8 cellular contexts compared by ENCODE assay signal in the genomic region with DNA sequence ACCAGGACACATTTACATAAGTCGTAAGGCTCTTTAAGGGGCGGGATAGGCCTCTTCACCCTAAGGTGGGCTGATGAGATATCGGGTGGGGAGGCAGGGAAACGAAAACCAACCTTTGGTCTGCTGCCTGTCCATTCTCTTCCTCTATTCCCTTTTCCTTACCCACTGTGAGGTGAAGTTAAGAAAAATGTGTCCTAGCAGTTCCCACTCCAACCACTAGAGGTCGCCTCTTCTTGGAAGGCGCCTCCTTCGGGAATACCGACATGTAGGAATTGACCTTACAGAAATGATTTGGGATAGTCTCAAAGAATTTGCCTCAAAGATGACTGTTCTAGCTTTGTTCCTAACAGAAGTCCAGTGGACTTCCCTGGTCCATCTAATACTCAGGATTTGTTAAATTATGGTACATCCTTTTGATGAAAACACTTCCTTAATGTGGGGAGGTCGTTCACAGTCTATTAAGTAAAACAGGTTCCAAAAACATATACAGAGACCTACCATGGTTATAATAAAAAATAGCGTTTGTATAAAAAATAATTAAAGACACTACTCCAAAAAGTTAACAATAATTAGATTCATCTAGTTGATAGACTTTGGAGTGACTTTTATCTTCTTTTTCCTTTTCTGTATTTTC. TPM values are rescaled to one million over a fixed set of nuclear protein-coding genes. Genes with fewer than 3 reads are reported as not detected.
DNase-seq lines count a peak whose midpoint lies in the region; ATAC-seq, FAIRE-seq and TF ChIP-seq lines count a peak whose summit lies in the region.

No MANE protein-coding gene starts in this region.

- H4K20me1 ChIP-seq in HepG2 (ENCODE audit: insufficient read depth, low read length) = no peaks in the 10 kb centered on the region

- WGBS in HepG2 (ENCODE audit: low lambda C conversion rate) = 16% methylated on average over 10 of the region's 10 CpGs

- no peaks in the 10 kb centered on the region for H3K27me3 ChIP-seq in CD8-positive, alpha-beta memory T cell (ENCODE audit: insufficient read depth, low read length, poor library complexity, severe bottlenecking)
- H3K27me3 ChIP-seq in HepG2 (ENCODE audit: control insufficient read depth in 1 of 2, insufficient read depth in 2 of 2, low read length in 2 of 2) = no peaks in the 10 kb centered on the region; a peak in 1 of 5 replicates
- no peaks in the 10 kb centered on the region for H3K27me3 ChIP-seq in CD4-positive, alpha-beta memory T cell (ENCODE audit: insufficient read depth, low read length)

- POLR2A ChIA-PET in CD8-positive, alpha-beta memory T cell (lab: Charles Lee) = no interaction called here
- POLR2A ChIA-PET in HepG2 (lab: Yijun Ruan, JAX) = no interaction called here
- POLR2A ChIA-PET in CD4-positive, alpha-beta memory T cell (lab: Charles Lee; ENCODE audit: partially characterized antibody) = interaction anchor here (0.5 to 1.5 kb wide), 4 partner anchors 15 to 86 kb away, joined by 3 to 5 read pairs (median 4); no protein-coding TSS in a partner anchor

- no peak overlapping the region for H3K9ac ChIP-seq in HepG2 (ENCODE audit: insufficient read depth, low read depth, low read length)

- intact Hi-C loops in HepG2 (cut with micrococcal nuclease; ENCODE audit: unreplicated experiment) = loop anchor here (1.0 kb wide), 1 partner anchor 32 kb away; no protein-coding TSS in a partner anchor
- intact Hi-C loops in CD4-positive, alpha-beta memory T cell (cut with micrococcal nuclease) = no loop called here

- FAIRE-seq in HepG2 (lab: Jason Lieb, UNC) = peak; percentile 86

- no peaks in the 10 kb centered on the region for H3K27me3 Mint-ChIP-seq in CD8-positive, alpha-beta memory T cell
- no peaks in the 10 kb centered on the region for H3K27me3 Mint-ChIP-seq in CD4-positive, alpha-beta memory T cell

- peaks cover 35% of the 10 kb centered on the region for H3K4me1 ChIP-seq in CD8-positive, alpha-beta memory T cell (ENCODE audit: insufficient read depth, low read length)
- no peaks in the 10 kb centered on the region for H3K4me1 ChIP-seq in HepG2 (ENCODE audit: insufficient read depth, low read length)
- H3K4me1 ChIP-seq in CD4-positive, alpha-beta memory T cell (ENCODE audit: insufficient read depth, low read length) = peaks cover 42% of the 10 kb centered on the region

- no peaks in the 10 kb centered on the region for H3K79me2 ChIP-seq in HepG2 (ENCODE audit: insufficient read depth, low read length)

- TF ChIP-seq CTCF in GM13976 (IDR thresholded peaks at IDR 0.05; ENCODE audit: borderline replicate concordance, control extremely low read depth, extremely low read depth, insufficient read depth, missing control alignments) (peak; percentile 80), cardiac fibroblast (IDR thresholded peaks at IDR 0.05; ENCODE audit: low read depth, low read length) (peak; percentile 98), HepG2 (CRISPR knock-in tag; IDR thresholded peaks at IDR 0.05) (peak; percentile 79)

- CTCF ChIA-PET in CD8-positive, alpha-beta memory T cell (lab: Charles Lee) = interaction anchor here (0.9 to 5.4 kb wide), 9 partner anchors 10 to 201 kb away, joined by 3 to 33 read pairs (median 5); a partner anchor contains a TSS
- CTCF ChIA-PET in HepG2 (lab: Yijun Ruan, JAX; ENCODE audit: low intra/inter-chr PET ratio, low total read pairs) = no interaction called here
- CTCF ChIA-PET in CD4-positive, alpha-beta memory T cell (lab: Charles Lee; ENCODE audit: partially characterized antibody) = interaction anchor here (0.6 to 10.2 kb wide), 20 partner anchors 9 to 189 kb away, joined by 3 to 95 read pairs (median 4); a partner anchor contains a TSS

- H3K4me1 Mint-ChIP-seq in CD8-positive, alpha-beta memory T cell = peaks cover 40 to 53% (median 46%) of the 10 kb centered on the region in 3 donors
- peaks cover 26 to 58% (median 41%) of the 10 kb centered on the region in 4 donors for H3K4me1 Mint-ChIP-seq in CD4-positive, alpha-beta memory T cell

- DNase-seq in CD8-positive, alpha-beta memory T cell = peak in 3 of 5 donors; percentile 10 to 57 (median 23)
- DNase-seq in GM13976 (ENCODE audit: low spot score) (no peak), NCI-H446 treated with DMSO at 0.1 percent for 48 hours (lab: John Stamatoyannopoulos, UW) (peak; percentile 23), cardiac fibroblast (ENCODE audit: low read depth in 2 of 2) (peak; percentile 82 to 84), HepG2 (ENCODE audit: low spot score) (peak; percentile 37), 8988T (no peak)
- DNase-seq in CD4-positive, alpha-beta memory T cell = no peak

- in situ Hi-C loops in GM13976 (cut with MboI; ENCODE audit: low sequenced_read_pairs, unreplicated experiment) = no loop called here
- in situ Hi-C loops in HepG2 (cut with HindIII; ENCODE audit: extremely low pct_ligation_motif_present, low pct_unique_long_range_greater_than_20kb) = no loop called here

- no peak overlapping the region for H3K4me3 ChIP-seq in CD8-positive, alpha-beta memory T cell (ENCODE audit: low read length)
- H3K4me3 ChIP-seq in cardiac fibroblast (replicated peaks in 1 of 2; ENCODE audit: low read depth in 2 of 2, low read length in 2 of 2) = no peak overlapping the region
- no peak overlapping the region for H3K4me3 ChIP-seq in HepG2 (replicated peaks in 1 of 3; ENCODE audit: insufficient read depth in 1 of 3, low read depth in 2 of 3, low read length in 3 of 3)
- no peak overlapping the region for H3K4me3 ChIP-seq in CD4-positive, alpha-beta memory T cell (ENCODE audit: low read length in 2 of 2)

- ATAC-seq in HepG2 (peak; percentile 62), GM19455 (IDR thresholded peaks at IDR 0.05; ENCODE audit: unreplicated experiment) (no peak)

- no peaks in the 10 kb centered on the region for H3K9me3 Mint-ChIP-seq in CD8-positive, alpha-beta memory T cell
- no peaks in the 10 kb centered on the region for H3K9me3 Mint-ChIP-seq in CD4-positive, alpha-beta memory T cell

- no peak overlapping the region for H2AFZ ChIP-seq in HepG2 (ENCODE audit: low read length)

- no peak overlapping the region for H3K4me3 Mint-ChIP-seq in CD8-positive, alpha-beta memory T cell
- peak overlapping the region in 1 of 8 donors; percentile 31 for H3K4me3 Mint-ChIP-seq in CD4-positive, alpha-beta memory T cell

- TF ChIP-seq POLR2A in HepG2 (IDR thresholded peaks at IDR 0.05; ENCODE audit: insufficient read depth in 1 of 2, low read depth in 2 of 2, low read length in 2 of 2) = no peak

- TF ChIP-seq RAD21 in HepG2 (CRISPR knock-in tag; IDR thresholded peaks at IDR 0.05) = 0 out of 2 replicates have a peak, but pooled peaks have one; percentile 23

- TF ChIP-seq EP300 in HepG2 (IDR thresholded peaks at IDR 0.05; ENCODE audit: low read depth in 2 of 2, low read length in 2 of 2) (no peak), HepG2 (CRISPR knock-in tag; IDR thresholded peaks at IDR 0.05; ENCODE audit: borderline replicate concordance) (no peak)

- no peak overlapping the region for H3K27ac ChIP-seq in CD8-positive, alpha-beta memory T cell (ENCODE audit: low read depth, low read length)
- H3K27ac ChIP-seq in HepG2 (ENCODE audit: extremely low read length, insufficient read depth, low read length) = no peak overlapping the region
- H3K27ac ChIP-seq in CD4-positive, alpha-beta memory T cell (ENCODE audit: low read depth, low read length) = no peak overlapping the region

- no peaks in the 10 kb centered on the region for H3K36me3 ChIP-seq in CD8-positive, alpha-beta memory T cell (ENCODE audit: insufficient read depth, low read length)
- H3K36me3 ChIP-seq in HepG2 (replicated peaks in 1 of 2; ENCODE audit: control insufficient read depth in 1 of 2, insufficient read depth in 2 of 2, low read length in 2 of 2) = peaks cover 0 to 2% of the 10 kb centered on the region in 2 experiments; a peak in 1 of 5 replicates
- H3K36me3 ChIP-seq in CD4-positive, alpha-beta memory T cell (ENCODE audit: insufficient read depth, low read length) = no peaks in the 10 kb centered on the region

- no TSS peak for BruUV-seq in HepG2 (replicated peaks; lab: Mats Ljungman, UMichigan)

- H3K27ac Mint-ChIP-seq in CD8-positive, alpha-beta memory T cell = no peak overlapping the region
- H3K27ac Mint-ChIP-seq in CD4-positive, alpha-beta memory T cell = peak overlapping the region in 2 of 7 donors; percentile 53 to 55

- H3K9me3 ChIP-seq in CD8-positive, alpha-beta memory T cell (ENCODE audit: low read length) = no peaks in the 10 kb centered on the region
- H3K9me3 ChIP-seq in HepG2 (ENCODE audit: low read length) = no peaks in the 10 kb centered on the region
- H3K9me3 ChIP-seq in CD4-positive, alpha-beta memory T cell (ENCODE audit: control insufficient read depth in 1 of 2, low read length in 2 of 2) = no peaks in the 10 kb centered on the region

- H3K4me2 ChIP-seq in HepG2 (ENCODE audit: low read depth, low read length) = no peak overlapping the region

- peaks cover 0 to 2% (median 0%) of the 10 kb centered on the region in 3 donors for H3K36me3 Mint-ChIP-seq in CD8-positive, alpha-beta memory T cell
- H3K36me3 Mint-ChIP-seq in CD4-positive, alpha-beta memory T cell = no peaks in the 10 kb centered on the region

RNA-seq across cellular contexts. Expression of a gene that starts 14.1 kb away (rescaled TPM):
- total RNA-seq in CD8-positive, alpha-beta memory T cell = 1 to 10 TPM; 2.1 to 2.5 TPM
- 4.9 TPM for polyA plus RNA-seq in CD8-positive, alpha-beta memory T cell
- total RNA-seq in HepG2 (2016; rRNA removed; fragmentation: Illumina TruSeq; extraction: Trizol) = 1.5 and 1.7 TPM in 2 replicates
- 1.1 and 1.3 TPM in 2 replicates for total RNA-seq in HepG2 (2016; cell fraction: cytosol; rRNA removed; fragmentation: Illumina TruSeq; extraction: Trizol; ENCODE audit: low read depth)
- 1.1 and 2.1 TPM in 2 replicates for total RNA-seq in HepG2 (2016; cell fraction: insoluble cytoplasmic fraction; rRNA removed; fragmentation: Illumina TruSeq; extraction: Trizol)
- total RNA-seq in HepG2 (2016; cell fraction: membrane; rRNA removed; fragmentation: Illumina TruSeq; extraction: Trizol) = 1.9 and 3.3 TPM in 2 replicates
- total RNA-seq in HepG2 (2016; cell fraction: nucleus; rRNA removed; fragmentation: Illumina TruSeq; extraction: Trizol) = 3.3 and 3.6 TPM in 2 replicates
- polyA plus RNA-seq in HepG2 (2011; rRNA removed) = 3.5 and 5.7 TPM in 2 replicates
- polyA plus RNA-seq in HepG2 (2011; cell fraction: cytosol; rRNA removed) = 5.0 and 5.9 TPM in 2 replicates
- polyA plus RNA-seq in HepG2 (2011; cell fraction: nucleus; rRNA removed) = 11.6 and 12.5 TPM in 2 replicates
- 2.4 TPM in 2 replicates for polyA plus RNA-seq in HepG2 (2012)
- 1.2 and 2.1 TPM in 2 replicates for polyA plus RNA-seq in HepG2 (2016; cell fraction: cytosol; fragmentation: Illumina TruSeq; extraction: Trizol; ENCODE audit: low read depth)
- 1.7 and 1.8 TPM in 2 replicates for polyA plus RNA-seq in HepG2 (2016; cell fraction: insoluble cytoplasmic fraction; fragmentation: Illumina TruSeq; extraction: Trizol; ENCODE audit: low read depth)
- 1.5 and 3.1 TPM in 2 replicates for polyA plus RNA-seq in HepG2 (2016; cell fraction: membrane; fragmentation: Illumina TruSeq; extraction: Trizol; ENCODE audit: low read depth)
- polyA plus RNA-seq in HepG2 (2016; cell fraction: nucleus; fragmentation: Illumina TruSeq; extraction: Trizol; ENCODE audit: insufficient read depth, low read depth) = 3.6 and 5.6 TPM in 2 replicates
- 0.12 and 8.6 TPM in 2 replicates for polyA minus RNA-seq in HepG2 (2011; rRNA and poly(A)+ RNA removed; ENCODE audit: low replicate concordance)
- polyA minus RNA-seq in HepG2 (2011; cell fraction: cytosol; rRNA and poly(A)+ RNA removed) = 2.1 and 3.6 TPM in 2 replicates
- polyA minus RNA-seq in HepG2 (2011; cell fraction: nucleus; rRNA and poly(A)+ RNA removed) = 8.3 and 8.8 TPM in 2 replicates
- total RNA-seq in CD4-positive, alpha-beta memory T cell = 1 to 10 TPM; 6.9 to 8.0 TPM
- polyA plus RNA-seq in CD4-positive, alpha-beta memory T cell = 1 to 10 TPM; 5.4 to 6.7 TPM

RNA-seq across cellular contexts. Expression of a gene that starts 58.4 kb away (rescaled TPM):
- 100 to 1,000 TPM; 288 to 305 TPM for total RNA-seq in CD8-positive, alpha-beta memory T cell
- polyA plus RNA-seq in CD8-positive, alpha-beta memory T cell = 110 TPM
- 188 and 241 TPM in 2 replicates for total RNA-seq in HepG2 (2016; rRNA removed; fragmentation: Illumina TruSeq; extraction: Trizol)
- 52.1 and 74.6 TPM in 2 replicates for total RNA-seq in HepG2 (2016; cell fraction: cytosol; rRNA removed; fragmentation: Illumina TruSeq; extraction: Trizol; ENCODE audit: low read depth)
- total RNA-seq in HepG2 (2016; cell fraction: insoluble cytoplasmic fraction; rRNA removed; fragmentation: Illumina TruSeq; extraction: Trizol) = 187 and 275 TPM in 2 replicates
- 66.1 and 71.1 TPM in 2 replicates for total RNA-seq in HepG2 (2016; cell fraction: membrane; rRNA removed; fragmentation: Illumina TruSeq; extraction: Trizol)
- total RNA-seq in HepG2 (2016; cell fraction: nucleus; rRNA removed; fragmentation: Illumina TruSeq; extraction: Trizol) = 105 and 106 TPM in 2 replicates
- 163 and 170 TPM in 2 replicates for polyA plus RNA-seq in HepG2 (2011; rRNA removed)
- polyA plus RNA-seq in HepG2 (2011; cell fraction: cytosol; rRNA removed) = 225 and 227 TPM in 2 replicates
- 171 and 188 TPM in 2 replicates for polyA plus RNA-seq in HepG2 (2011; cell fraction: nucleus; rRNA removed)
- polyA plus RNA-seq in HepG2 (2012) = 124 and 158 TPM in 2 replicates
- 51.9 and 61.1 TPM in 2 replicates for polyA plus RNA-seq in HepG2 (2016; cell fraction: cytosol; fragmentation: Illumina TruSeq; extraction: Trizol; ENCODE audit: low read depth)
- polyA plus RNA-seq in HepG2 (2016; cell fraction: insoluble cytoplasmic fraction; fragmentation: Illumina TruSeq; extraction: Trizol; ENCODE audit: low read depth) = 273 and 291 TPM in 2 replicates
- polyA plus RNA-seq in HepG2 (2016; cell fraction: membrane; fragmentation: Illumina TruSeq; extraction: Trizol; ENCODE audit: low read depth) = 58.4 and 63.7 TPM in 2 replicates
- 152 and 193 TPM in 2 replicates for polyA plus RNA-seq in HepG2 (2016; cell fraction: nucleus; fragmentation: Illumina TruSeq; extraction: Trizol; ENCODE audit: insufficient read depth, low read depth)
- 55.0 and 146 TPM in 2 replicates for polyA minus RNA-seq in HepG2 (2011; rRNA and poly(A)+ RNA removed; ENCODE audit: low replicate concordance)
- 54.3 and 66.4 TPM in 2 replicates for polyA minus RNA-seq in HepG2 (2011; cell fraction: cytosol; rRNA and poly(A)+ RNA removed)
- 96.8 and 148 TPM in 2 replicates for polyA minus RNA-seq in HepG2 (2011; cell fraction: nucleus; rRNA and poly(A)+ RNA removed)
- total RNA-seq in CD4-positive, alpha-beta memory T cell = 10 to 100 TPM; 88.5 to 94.5 TPM
- 100 to 1,000 TPM; 109 to 148 TPM for polyA plus RNA-seq in CD4-positive, alpha-beta memory T cell

Comparison
In these comparisons a context has a peak if more than half of its experiments do, and no peak if none do; other contexts are left out.
1. DNase-seq: peak in CD8-positive, alpha-beta memory T cell (3 of 5), NCI-H446 treated with DMSO at 0.1 percent for 48 hours (single experiment), cardiac fibroblast (2 of 2) and HepG2 (single experiment); none in GM13976 (single experiment), 8988T (single experiment) and CD4-positive, alpha-beta memory T cell (0 of 5).
2. Peak in every context shown above with its lines, with median percentiles within 50 percentile points of each other: CTCF ChIP-seq.